In genomic region chr6:63597142-63598000, GRCh38 we compare ENCODE assay signal across 9 cellular contexts.
DNase-seq lines count a peak whose midpoint lies in the region; ATAC-seq, FAIRE-seq and TF ChIP-seq lines count a peak whose summit lies in the region.
"Had no signal": no experiment of that assay in that cellular context is flagged by ENCODE, and none has a peak within 500 bp of the region (broad histone marks: within the 10 kb centered on the region; RNA-seq: fewer than 3 reads in every experiment).

No MANE protein-coding gene starts in this region.

- TF ChIP-seq CTCF in 22Rv1 (IDR thresholded peaks at IDR 0.05) (no peak), GM20000 (IDR thresholded peaks at IDR 0.05; ENCODE audit: extremely low read depth, missing control alignments) (no peak)

- H3K27ac ChIP-seq in 22Rv1 = peak overlapping the region; percentile 55; the same call in 1 of the 2 replicates

- DNase-seq in H54 (ENCODE audit: insufficient read length, low spot score) = no peak
- DNase-seq in adipocyte (ENCODE audit: low read depth) = peak; percentile 19
- DNase-seq in kidney glomerular epithelial cell (lab: John Stamatoyannopoulos, UW) = peak; percentile 77
- no peak for DNase-seq in dedifferentiated amniotic fluid mesenchymal stem cell (ENCODE audit: extremely low spot score)
- no peak for DNase-seq in GM20000 (ENCODE audit: low spot score)
- DNase-seq: activated CD4-positive, alpha-beta T cell treated with anti-CD3 and anti-CD28 coated beads for 1 hour had no signal

- no peaks in the 10 kb centered on the region for H3K27me3 ChIP-seq in adipocyte (replicated peaks; ENCODE audit: control insufficient read depth, insufficient read depth, low read length)

- H3K9ac ChIP-seq in adipocyte (ENCODE audit: low read length) = peak overlapping the region; percentile 72

- no peak for ATAC-seq in HG02938 (IDR thresholded peaks at IDR 0.05; ENCODE audit: unreplicated experiment)
- no peak for ATAC-seq in HG03025 (IDR thresholded peaks at IDR 0.05; ENCODE audit: low FRiP score, unreplicated experiment)

- no peaks in the 10 kb centered on the region for H3K36me3 ChIP-seq in adipocyte (ENCODE audit: control insufficient read depth, insufficient read depth, low read length, severe bottlenecking)

- no peak for TF ChIP-seq POLR2A in H54 (IDR thresholded peaks at IDR 0.05; ENCODE audit: low read depth, low read length)

- FAIRE-seq in H54 (lab: Jason Lieb, UNC) = peak; percentile 43

- H3K4me1 ChIP-seq in adipocyte (ENCODE audit: control insufficient read depth, insufficient read depth, low read length) = peaks cover 8% of the 10 kb centered on the region

- H3K9me3 ChIP-seq in adipocyte (ENCODE audit: control insufficient read depth, low read length) = no peaks in the 10 kb centered on the region

- peak overlapping the region; percentile 91 for H3K4me3 ChIP-seq in adipocyte (ENCODE audit: low read length)

Comparison
In these comparisons a context has a peak if more than half of its experiments do, and no peak if none do; other contexts are left out.
1. DNase-seq: peak in adipocyte (single experiment) and kidney glomerular epithelial cell (single experiment); none in H54 (single experiment), dedifferentiated amniotic fluid mesenchymal stem cell (single experiment) and GM20000 (single experiment).